Comparison of ENCODE assay signal across 8 cellular contexts in the genomic region with DNA sequence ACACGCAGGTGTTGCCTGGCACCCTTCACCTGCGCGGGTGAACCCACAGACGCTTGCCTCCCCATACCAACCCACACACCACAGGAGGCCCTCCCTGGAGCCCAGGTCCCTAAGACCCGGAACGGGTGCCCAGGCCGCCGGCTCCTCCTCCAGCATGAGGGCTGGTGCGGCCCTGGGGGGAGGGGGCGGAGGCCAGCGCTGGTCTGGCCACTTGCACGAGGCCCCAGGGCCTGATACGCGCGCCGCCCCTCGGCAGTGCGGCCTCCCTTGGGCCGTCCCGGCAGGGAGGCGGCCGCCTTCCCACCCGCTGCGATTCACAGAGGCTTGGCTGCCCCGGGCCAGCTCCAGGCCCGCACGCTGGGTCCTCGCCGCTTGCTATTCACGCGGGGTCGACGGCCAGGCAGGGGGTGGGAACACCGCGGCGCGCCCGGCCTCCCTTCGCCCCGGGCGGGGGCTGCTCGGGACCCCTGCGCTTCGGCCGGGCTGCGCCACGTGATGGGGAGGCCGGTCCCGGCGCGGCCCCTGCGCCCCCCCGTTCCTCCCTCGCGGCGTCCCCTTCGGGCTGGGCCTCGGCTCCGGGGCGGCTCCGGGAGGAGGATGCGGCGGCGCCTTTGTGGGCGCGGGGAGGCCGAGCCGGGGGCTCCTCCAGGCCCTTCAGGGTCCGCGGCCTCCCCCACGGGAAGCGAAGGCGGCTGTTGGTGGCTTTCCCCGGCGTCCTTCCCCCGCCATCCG. TPM values are rescaled to one million over a fixed set of nuclear protein-coding genes. Genes with fewer than 3 reads are reported as not detected.
DNase-seq lines count a peak whose midpoint lies in the region; ATAC-seq, FAIRE-seq and TF ChIP-seq lines count a peak whose summit lies in the region.

No MANE protein-coding gene starts in this region.

- ATAC-seq in HG02678 (IDR thresholded peaks at IDR 0.05; ENCODE audit: unreplicated experiment) (peak; percentile 0), HepG2 (peak; percentile 6)

- H3K27me3 ChIP-seq in HepG2 (ENCODE audit: control insufficient read depth in 1 of 2, insufficient read depth in 2 of 2, low read length in 2 of 2) (no peaks in the 10 kb centered on the region; a peak in 1 of 5 replicates), stomach (no peaks in the 10 kb centered on the region)

- CTCF ChIA-PET in HepG2 (lab: Yijun Ruan, JAX; ENCODE audit: low intra/inter-chr PET ratio, low total read pairs), result no interaction called here

- peaks cover 72% of the 10 kb centered on the region for H3K4me1 ChIP-seq in HepG2 (ENCODE audit: insufficient read depth, low read length)
- peaks cover 44 to 67% (median 59%) of the 10 kb centered on the region in 4 donors for H3K4me1 ChIP-seq in stomach

- DNase-seq in NCI-H82 (lab: John Stamatoyannopoulos, UW), result peak; percentile 57
- no peak for DNase-seq in NCI-H82 treated with DMSO at 0.1 percent for 48 hours (lab: John Stamatoyannopoulos, UW; ENCODE audit: unreplicated experiment)
- peak; percentile 54 for DNase-seq in SK-MEL-5 (ENCODE audit: low read depth, low spot score)
- no peak for DNase-seq in HepG2 (ENCODE audit: low spot score)
- peak; percentile 58 for DNase-seq in stomach
- no peak for DNase-seq in NCI-H446 treated with DMSO at 0.1 percent for 48 hours (lab: John Stamatoyannopoulos, UW)

- TF ChIP-seq EP300 in HepG2 (IDR thresholded peaks at IDR 0.05; ENCODE audit: low read depth in 2 of 2, low read length in 2 of 2), result 0 out of 4 replicates have a peak, but pooled peaks of 1 of the 2 experiments have one; percentile 26
- no peak for TF ChIP-seq EP300 in HepG2 (CRISPR knock-in tag; IDR thresholded peaks at IDR 0.05; ENCODE audit: borderline replicate concordance)
- TF ChIP-seq EP300 in stomach (IDR thresholded peaks at IDR 0.05), result no peak

- H3K36me3 ChIP-seq in HepG2 (replicated peaks in 1 of 2; ENCODE audit: control insufficient read depth in 1 of 2, insufficient read depth in 2 of 2, low read length in 2 of 2) (peaks cover 25 to 36% of the 10 kb centered on the region in 2 experiments), stomach (peaks cover 35 to 41% (median 39%) of the 10 kb centered on the region in 4 donors)

- peaks cover 54% of the 10 kb centered on the region for H3K79me2 ChIP-seq in HepG2 (ENCODE audit: insufficient read depth, low read length)

- H3K4me3 ChIP-seq in HepG2 (replicated peaks in 1 of 3; ENCODE audit: insufficient read depth in 1 of 3, low read depth in 2 of 3, low read length in 3 of 3), result peak overlapping the region; percentile 72 to 96 (median 86)
- H3K4me3 ChIP-seq in stomach, result peak overlapping the region; percentile 81 to 91 (median 88)

- in situ Hi-C loops in SK-MEL-5 (cut with HindIII; ENCODE audit: low pct_unique_long_range_greater_than_20kb, low sequenced_read_pairs) (no loop called here), HepG2 (cut with HindIII; ENCODE audit: extremely low pct_ligation_motif_present, low pct_unique_long_range_greater_than_20kb) (no loop called here)

- POLR2A ChIA-PET in HepG2 (lab: Yijun Ruan, JAX), result interaction anchor here (0.9 to 3.2 kb wide), 11 partner anchors 9 to 362 kb away, joined by 3 to 32 read pairs (median 5); a partner anchor contains a TSS

- no peak for FAIRE-seq in HepG2 (lab: Jason Lieb, UNC)

- TF ChIP-seq CTCF in HepG2 (CRISPR knock-in tag; IDR thresholded peaks at IDR 0.05) (peak; percentile 15; the same call in 1 of the 2 replicates), stomach (IDR thresholded peaks at IDR 0.05) (no peak)

- peak overlapping the region; percentile 81 for H3K27ac ChIP-seq in cingulate gyrus (ENCODE audit: low read depth, low read length)
- H3K27ac ChIP-seq in HepG2 (ENCODE audit: extremely low read length, insufficient read depth, low read length), result peak overlapping the region; percentile 89
- peak overlapping the region; percentile 91 to 99 (median 97) for H3K27ac ChIP-seq in stomach

- TF ChIP-seq POLR2A in HepG2 (IDR thresholded peaks at IDR 0.05; ENCODE audit: insufficient read depth in 1 of 2, low read depth in 2 of 2, low read length in 2 of 2), result peak in 1 of 2 experiments; percentile 66; a peak in 2 of 4 replicates
- no peak for TF ChIP-seq POLR2A in stomach (IDR thresholded peaks at IDR 0.05)

- peak overlapping the region; percentile 98 for H3K4me2 ChIP-seq in HepG2 (ENCODE audit: low read depth, low read length)

- WGBS in HepG2 (ENCODE audit: low lambda C conversion rate), result 1% methylated on average over 20 of the region's 77 CpGs
- WGBS in stomach, 5 donors, result 1 to 10% (median 2%) methylated on average over 2 to 77 of the region's 77 CpGs

- H3K9me3 ChIP-seq in HepG2 (ENCODE audit: low read length) (no peaks in the 10 kb centered on the region), stomach (no peaks in the 10 kb centered on the region)

- TF ChIP-seq RAD21 in HepG2 (CRISPR knock-in tag; IDR thresholded peaks at IDR 0.05), result peak; percentile 46

- H2AFZ ChIP-seq in HepG2 (ENCODE audit: low read length), result no peak overlapping the region

- intact Hi-C loops in HepG2 (cut with micrococcal nuclease; ENCODE audit: unreplicated experiment) (loop anchor here (5.0 to 10.0 kb wide), 2 partner anchors 45 to 123 kb away; a partner anchor contains a TSS), stomach (cut with DNase I; ENCODE audit: low total_unique reads) (no loop called here)

- peak overlapping the region; percentile 98 for H3K9ac ChIP-seq in HepG2 (ENCODE audit: insufficient read depth, low read depth, low read length)

- H4K20me1 ChIP-seq in HepG2 (ENCODE audit: insufficient read depth, low read length), result peaks cover 40% of the 10 kb centered on the region

- BruUV-seq in HepG2 (replicated peaks; lab: Mats Ljungman, UMichigan), result TSS peak; percentile 53

RNA-seq across cellular contexts. Expression of a gene that starts 0.7 kb away (rescaled TPM):
- 147 and 184 TPM in 2 replicates for total RNA-seq in SK-MEL-5 (2014; rRNA removed; shearing (Covaris generic))
- polyA plus RNA-seq in SK-MEL-5 (2015; cell fraction: cytosol; rRNA removed), result 447 and 551 TPM in 2 replicates
- polyA plus RNA-seq in SK-MEL-5 (2015; cell fraction: nucleus; rRNA removed), result 411 and 464 TPM in 2 replicates
- total RNA-seq in HepG2 (2016; rRNA removed; fragmentation: Illumina TruSeq; extraction: Trizol), result 101 and 192 TPM in 2 replicates
- 28.4 and 29.9 TPM in 2 replicates for total RNA-seq in HepG2 (2016; cell fraction: cytosol; rRNA removed; fragmentation: Illumina TruSeq; extraction: Trizol; ENCODE audit: low read depth)
- total RNA-seq in HepG2 (2016; cell fraction: insoluble cytoplasmic fraction; rRNA removed; fragmentation: Illumina TruSeq; extraction: Trizol), result 118 and 157 TPM in 2 replicates
- 63.2 and 68.3 TPM in 2 replicates for total RNA-seq in HepG2 (2016; cell fraction: membrane; rRNA removed; fragmentation: Illumina TruSeq; extraction: Trizol)
- 147 and 173 TPM in 2 replicates for total RNA-seq in HepG2 (2016; cell fraction: nucleus; rRNA removed; fragmentation: Illumina TruSeq; extraction: Trizol)
- polyA plus RNA-seq in HepG2 (2011; rRNA removed), result 51.7 and 92.4 TPM in 2 replicates
- polyA plus RNA-seq in HepG2 (2011; cell fraction: cytosol; rRNA removed), result 62.2 and 67.6 TPM in 2 replicates
- 516 and 545 TPM in 2 replicates for polyA plus RNA-seq in HepG2 (2011; cell fraction: nucleus; rRNA removed)
- polyA plus RNA-seq in HepG2 (2012), result 163 and 245 TPM in 2 replicates
- 24.8 and 25.4 TPM in 2 replicates for polyA plus RNA-seq in HepG2 (2016; cell fraction: cytosol; fragmentation: Illumina TruSeq; extraction: Trizol; ENCODE audit: low read depth)
- 209 and 303 TPM in 2 replicates for polyA plus RNA-seq in HepG2 (2016; cell fraction: insoluble cytoplasmic fraction; fragmentation: Illumina TruSeq; extraction: Trizol; ENCODE audit: low read depth)
- polyA plus RNA-seq in HepG2 (2016; cell fraction: membrane; fragmentation: Illumina TruSeq; extraction: Trizol; ENCODE audit: low read depth), result 52.3 and 61.0 TPM in 2 replicates
- polyA plus RNA-seq in HepG2 (2016; cell fraction: nucleus; fragmentation: Illumina TruSeq; extraction: Trizol; ENCODE audit: insufficient read depth, low read depth), result 501 and 529 TPM in 2 replicates
- polyA minus RNA-seq in HepG2 (2011; rRNA and poly(A)+ RNA removed; ENCODE audit: low replicate concordance), result 35.6 and 241 TPM in 2 replicates
- 226 and 344 TPM in 2 replicates for polyA minus RNA-seq in HepG2 (2011; cell fraction: cytosol; rRNA and poly(A)+ RNA removed)
- 97.7 and 151 TPM in 2 replicates for polyA minus RNA-seq in HepG2 (2011; cell fraction: nucleus; rRNA and poly(A)+ RNA removed)
- 100 to 1,000 TPM in 3 of 5 donors, 10 to 100 TPM in 2; 22.8 to 268 (median 175) TPM for total RNA-seq in stomach
- 10 to 100 TPM; 36.0 to 97.8 (median 53.3) TPM for polyA plus RNA-seq in stomach

RNA-seq across cellular contexts. Expression of a gene that starts 31.7 kb away (rescaled TPM):
- total RNA-seq in SK-MEL-5 (2014; rRNA removed; shearing (Covaris generic)), result 182 and 198 TPM in 2 replicates
- polyA plus RNA-seq in SK-MEL-5 (2015; cell fraction: cytosol; rRNA removed), result 219 and 263 TPM in 2 replicates
- 2,220 and 2,386 TPM in 2 replicates for polyA plus RNA-seq in SK-MEL-5 (2015; cell fraction: nucleus; rRNA removed)
- total RNA-seq in HepG2 (2016; rRNA removed; fragmentation: Illumina TruSeq; extraction: Trizol), result 67.9 and 109 TPM in 2 replicates
- 206 and 220 TPM in 2 replicates for total RNA-seq in HepG2 (2016; cell fraction: cytosol; rRNA removed; fragmentation: Illumina TruSeq; extraction: Trizol; ENCODE audit: low read depth)
- total RNA-seq in HepG2 (2016; cell fraction: insoluble cytoplasmic fraction; rRNA removed; fragmentation: Illumina TruSeq; extraction: Trizol), result 58.4 and 113 TPM in 2 replicates
- total RNA-seq in HepG2 (2016; cell fraction: membrane; rRNA removed; fragmentation: Illumina TruSeq; extraction: Trizol), result 268 and 276 TPM in 2 replicates
- 69.9 and 102 TPM in 2 replicates for total RNA-seq in HepG2 (2016; cell fraction: nucleus; rRNA removed; fragmentation: Illumina TruSeq; extraction: Trizol)
- polyA plus RNA-seq in HepG2 (2011; rRNA removed), result 81.0 and 108 TPM in 2 replicates
- polyA plus RNA-seq in HepG2 (2011; cell fraction: cytosol; rRNA removed), result 64.5 and 97.7 TPM in 2 replicates
- 583 and 668 TPM in 2 replicates for polyA plus RNA-seq in HepG2 (2011; cell fraction: nucleus; rRNA removed)
- 82.7 and 123 TPM in 2 replicates for polyA plus RNA-seq in HepG2 (2012)
- 353 and 384 TPM in 2 replicates for polyA plus RNA-seq in HepG2 (2016; cell fraction: cytosol; fragmentation: Illumina TruSeq; extraction: Trizol; ENCODE audit: low read depth)
- 138 and 172 TPM in 2 replicates for polyA plus RNA-seq in HepG2 (2016; cell fraction: insoluble cytoplasmic fraction; fragmentation: Illumina TruSeq; extraction: Trizol; ENCODE audit: low read depth)
- polyA plus RNA-seq in HepG2 (2016; cell fraction: membrane; fragmentation: Illumina TruSeq; extraction: Trizol; ENCODE audit: low read depth), result 444 and 521 TPM in 2 replicates
- 330 and 339 TPM in 2 replicates for polyA plus RNA-seq in HepG2 (2016; cell fraction: nucleus; fragmentation: Illumina TruSeq; extraction: Trizol; ENCODE audit: insufficient read depth, low read depth)
- 47.0 and 79.2 TPM in 2 replicates for polyA minus RNA-seq in HepG2 (2011; rRNA and poly(A)+ RNA removed; ENCODE audit: low replicate concordance)
- polyA minus RNA-seq in HepG2 (2011; cell fraction: cytosol; rRNA and poly(A)+ RNA removed), result 31.7 and 34.4 TPM in 2 replicates
- 85.7 and 87.9 TPM in 2 replicates for polyA minus RNA-seq in HepG2 (2011; cell fraction: nucleus; rRNA and poly(A)+ RNA removed)
- total RNA-seq in stomach, result 100 to 1,000 TPM in 2 of 5 donors, 10 to 100 TPM in 3; 63.2 to 286 (median 94.6) TPM
- polyA plus RNA-seq in stomach, result 100 to 1,000 TPM; 126 to 189 (median 174) TPM

RNA-seq across cellular contexts. Expression of a gene that starts 45.7 kb away (rescaled TPM):
- 284 and 295 TPM in 2 replicates for total RNA-seq in SK-MEL-5 (2014; rRNA removed; shearing (Covaris generic))
- polyA plus RNA-seq in SK-MEL-5 (2015; cell fraction: cytosol; rRNA removed), result 346 and 351 TPM in 2 replicates
- 586 and 598 TPM in 2 replicates for polyA plus RNA-seq in SK-MEL-5 (2015; cell fraction: nucleus; rRNA removed)
- 106 and 124 TPM in 2 replicates for total RNA-seq in HepG2 (2016; rRNA removed; fragmentation: Illumina TruSeq; extraction: Trizol)
- total RNA-seq in HepG2 (2016; cell fraction: cytosol; rRNA removed; fragmentation: Illumina TruSeq; extraction: Trizol; ENCODE audit: low read depth), result 87.3 and 88.2 TPM in 2 replicates
- total RNA-seq in HepG2 (2016; cell fraction: insoluble cytoplasmic fraction; rRNA removed; fragmentation: Illumina TruSeq; extraction: Trizol), result 99.7 and 134 TPM in 2 replicates
- total RNA-seq in HepG2 (2016; cell fraction: membrane; rRNA removed; fragmentation: Illumina TruSeq; extraction: Trizol), result 96.5 and 111 TPM in 2 replicates
- 89.5 and 106 TPM in 2 replicates for total RNA-seq in HepG2 (2016; cell fraction: nucleus; rRNA removed; fragmentation: Illumina TruSeq; extraction: Trizol)
- polyA plus RNA-seq in HepG2 (2011; rRNA removed), result 128 and 161 TPM in 2 replicates
- polyA plus RNA-seq in HepG2 (2011; cell fraction: cytosol; rRNA removed), result 107 and 157 TPM in 2 replicates
- 389 and 467 TPM in 2 replicates for polyA plus RNA-seq in HepG2 (2011; cell fraction: nucleus; rRNA removed)
- 102 and 120 TPM in 2 replicates for polyA plus RNA-seq in HepG2 (2012)
- polyA plus RNA-seq in HepG2 (2016; cell fraction: cytosol; fragmentation: Illumina TruSeq; extraction: Trizol; ENCODE audit: low read depth), result 96.5 and 102 TPM in 2 replicates
- polyA plus RNA-seq in HepG2 (2016; cell fraction: insoluble cytoplasmic fraction; fragmentation: Illumina TruSeq; extraction: Trizol; ENCODE audit: low read depth), result 120 and 146 TPM in 2 replicates
- 103 and 104 TPM in 2 replicates for polyA plus RNA-seq in HepG2 (2016; cell fraction: membrane; fragmentation: Illumina TruSeq; extraction: Trizol; ENCODE audit: low read depth)
- polyA plus RNA-seq in HepG2 (2016; cell fraction: nucleus; fragmentation: Illumina TruSeq; extraction: Trizol; ENCODE audit: insufficient read depth, low read depth), result 225 and 229 TPM in 2 replicates
- 182 and 265 TPM in 2 replicates for polyA minus RNA-seq in HepG2 (2011; rRNA and poly(A)+ RNA removed; ENCODE audit: low replicate concordance)
- polyA minus RNA-seq in HepG2 (2011; cell fraction: cytosol; rRNA and poly(A)+ RNA removed), result 76.6 and 80.3 TPM in 2 replicates
- 60.2 and 61.0 TPM in 2 replicates for polyA minus RNA-seq in HepG2 (2011; cell fraction: nucleus; rRNA and poly(A)+ RNA removed)
- total RNA-seq in stomach, result 100 to 1,000 TPM in 1 of 5 donors, 10 to 100 TPM in 4; 28.0 to 329 (median 86.4) TPM
- 100 to 1,000 TPM; 103 to 139 (median 129) TPM for polyA plus RNA-seq in stomach

RNA-seq across cellular contexts. Expression of a gene that starts 45.7 kb away (rescaled TPM):
- 29.2 and 29.3 TPM in 2 replicates for total RNA-seq in SK-MEL-5 (2014; rRNA removed; shearing (Covaris generic))
- polyA plus RNA-seq in SK-MEL-5 (2015; cell fraction: cytosol; rRNA removed), result 69.4 and 86.5 TPM in 2 replicates
- polyA plus RNA-seq in SK-MEL-5 (2015; cell fraction: nucleus; rRNA removed), result 327 and 461 TPM in 2 replicates
- total RNA-seq in HepG2 (2016; rRNA removed; fragmentation: Illumina TruSeq; extraction: Trizol) (27.8 and 64.0 TPM in 2 replicates), stomach (10 to 100 TPM; 12.5 to 66.5 (median 28.3) TPM)
- 72.5 and 73.8 TPM in 2 replicates for total RNA-seq in HepG2 (2016; cell fraction: cytosol; rRNA removed; fragmentation: Illumina TruSeq; extraction: Trizol; ENCODE audit: low read depth)
- 23.6 and 61.0 TPM in 2 replicates for total RNA-seq in HepG2 (2016; cell fraction: insoluble cytoplasmic fraction; rRNA removed; fragmentation: Illumina TruSeq; extraction: Trizol)
- total RNA-seq in HepG2 (2016; cell fraction: membrane; rRNA removed; fragmentation: Illumina TruSeq; extraction: Trizol), result 95.0 and 98.0 TPM in 2 replicates
- total RNA-seq in HepG2 (2016; cell fraction: nucleus; rRNA removed; fragmentation: Illumina TruSeq; extraction: Trizol), result 53.3 and 60.7 TPM in 2 replicates
- polyA plus RNA-seq in HepG2 (2011; rRNA removed) (61.4 and 90.6 TPM in 2 replicates), stomach (10 to 100 TPM; 22.5 to 55.2 (median 26.0) TPM)
- 36.1 and 62.0 TPM in 2 replicates for polyA plus RNA-seq in HepG2 (2011; cell fraction: cytosol; rRNA removed)
- polyA plus RNA-seq in HepG2 (2011; cell fraction: nucleus; rRNA removed), result 548 and 733 TPM in 2 replicates
- polyA plus RNA-seq in HepG2 (2012), result 60.9 and 71.7 TPM in 2 replicates
- polyA plus RNA-seq in HepG2 (2016; cell fraction: cytosol; fragmentation: Illumina TruSeq; extraction: Trizol; ENCODE audit: low read depth), result 106 and 121 TPM in 2 replicates
- polyA plus RNA-seq in HepG2 (2016; cell fraction: insoluble cytoplasmic fraction; fragmentation: Illumina TruSeq; extraction: Trizol; ENCODE audit: low read depth), result 35.7 and 47.7 TPM in 2 replicates
- polyA plus RNA-seq in HepG2 (2016; cell fraction: membrane; fragmentation: Illumina TruSeq; extraction: Trizol; ENCODE audit: low read depth), result 128 and 132 TPM in 2 replicates
- 227 and 229 TPM in 2 replicates for polyA plus RNA-seq in HepG2 (2016; cell fraction: nucleus; fragmentation: Illumina TruSeq; extraction: Trizol; ENCODE audit: insufficient read depth, low read depth)
- polyA minus RNA-seq in HepG2 (2011; rRNA and poly(A)+ RNA removed; ENCODE audit: low replicate concordance), result 12.3 and 58.2 TPM in 2 replicates
- polyA minus RNA-seq in HepG2 (2011; cell fraction: cytosol; rRNA and poly(A)+ RNA removed), result 21.9 and 29.0 TPM in 2 replicates
- 29.7 and 35.9 TPM in 2 replicates for polyA minus RNA-seq in HepG2 (2011; cell fraction: nucleus; rRNA and poly(A)+ RNA removed)

RNA-seq across cellular contexts. Expression of a gene that starts 59.9 kb away (rescaled TPM):
- total RNA-seq in SK-MEL-5 (2014; rRNA removed; shearing (Covaris generic)), result 120 and 129 TPM in 2 replicates
- polyA plus RNA-seq in SK-MEL-5 (2015; cell fraction: cytosol; rRNA removed), result 183 and 211 TPM in 2 replicates
- polyA plus RNA-seq in SK-MEL-5 (2015; cell fraction: nucleus; rRNA removed), result 192 and 229 TPM in 2 replicates
- total RNA-seq in HepG2 (2016; rRNA removed; fragmentation: Illumina TruSeq; extraction: Trizol), result 286 and 311 TPM in 2 replicates
- total RNA-seq in HepG2 (2016; cell fraction: cytosol; rRNA removed; fragmentation: Illumina TruSeq; extraction: Trizol; ENCODE audit: low read depth), result 275 and 353 TPM in 2 replicates
- 302 and 321 TPM in 2 replicates for total RNA-seq in HepG2 (2016; cell fraction: insoluble cytoplasmic fraction; rRNA removed; fragmentation: Illumina TruSeq; extraction: Trizol)
- total RNA-seq in HepG2 (2016; cell fraction: membrane; rRNA removed; fragmentation: Illumina TruSeq; extraction: Trizol), result 228 and 297 TPM in 2 replicates
- total RNA-seq in HepG2 (2016; cell fraction: nucleus; rRNA removed; fragmentation: Illumina TruSeq; extraction: Trizol), result 132 and 152 TPM in 2 replicates
- 287 and 290 TPM in 2 replicates for polyA plus RNA-seq in HepG2 (2011; rRNA removed)
- polyA plus RNA-seq in HepG2 (2011; cell fraction: cytosol; rRNA removed), result 253 and 424 TPM in 2 replicates
- 645 and 737 TPM in 2 replicates for polyA plus RNA-seq in HepG2 (2011; cell fraction: nucleus; rRNA removed)
- polyA plus RNA-seq in HepG2 (2012), result 190 and 266 TPM in 2 replicates
- 398 and 426 TPM in 2 replicates for polyA plus RNA-seq in HepG2 (2016; cell fraction: cytosol; fragmentation: Illumina TruSeq; extraction: Trizol; ENCODE audit: low read depth)
- 296 and 330 TPM in 2 replicates for polyA plus RNA-seq in HepG2 (2016; cell fraction: insoluble cytoplasmic fraction; fragmentation: Illumina TruSeq; extraction: Trizol; ENCODE audit: low read depth)
- polyA plus RNA-seq in HepG2 (2016; cell fraction: membrane; fragmentation: Illumina TruSeq; extraction: Trizol; ENCODE audit: low read depth), result 308 and 335 TPM in 2 replicates
- 280 and 299 TPM in 2 replicates for polyA plus RNA-seq in HepG2 (2016; cell fraction: nucleus; fragmentation: Illumina TruSeq; extraction: Trizol; ENCODE audit: insufficient read depth, low read depth)
- 73.9 and 172 TPM in 2 replicates for polyA minus RNA-seq in HepG2 (2011; rRNA and poly(A)+ RNA removed; ENCODE audit: low replicate concordance)
- 52.1 and 74.6 TPM in 2 replicates for polyA minus RNA-seq in HepG2 (2011; cell fraction: cytosol; rRNA and poly(A)+ RNA removed)
- 61.5 and 67.5 TPM in 2 replicates for polyA minus RNA-seq in HepG2 (2011; cell fraction: nucleus; rRNA and poly(A)+ RNA removed)
- total RNA-seq in stomach, result 100 to 1,000 TPM in 2 of 5 donors, 10 to 100 TPM in 3; 11.1 to 461 (median 100.0) TPM
- polyA plus RNA-seq in stomach, result 100 to 1,000 TPM; 352 to 403 (median 396) TPM

Comparison
In these comparisons a context has a peak if more than half of its experiments do, and no peak if none do; other contexts are left out.
1. DNase-seq: peak in NCI-H82 (single experiment), SK-MEL-5 (single experiment) and stomach (single experiment); none in NCI-H82 treated with DMSO at 0.1 percent for 48 hours (single experiment), HepG2 (single experiment) and NCI-H446 treated with DMSO at 0.1 percent for 48 hours (single experiment).
2. Peak in every context shown above with its lines, with median percentiles within 50 percentile points of each other: H3K27ac ChIP-seq.